Comparison of ENCODE assay signal across 10 cellular contexts in genomic region chr4:26058537-26058936, GRCh38.
A peak's percentile ranks its signal among the peaks of the same experiment; 100 is the strongest.
DNase-seq lines count a peak whose midpoint lies in the region; ATAC-seq and TF ChIP-seq lines count a peak whose summit lies in the region.
"Had no signal": no experiment of that assay in that cellular context is flagged by ENCODE, and none has a peak within 500 bp of the region (broad histone marks: within the 10 kb centered on the region; RNA-seq: fewer than 3 reads in every experiment).

No MANE protein-coding gene starts in this region.

- no peaks in the 10 kb centered on the region for H3K79me2 ChIP-seq in OCI-LY7 (ENCODE audit: insufficient read depth, low read depth, low read length)

- peaks cover 0 to 22% of the 10 kb centered on the region in 2 donors for H3K36me3 Mint-ChIP-seq in activated naive CD4-positive, alpha-beta T cell treated with anti-CD3 and anti-CD28 coated beads, Interleukin-2, amount 50 U/mL, for 72 hours
- no peaks in the 10 kb centered on the region for H3K36me3 Mint-ChIP-seq in mesothelial cell of epicardium

- H3K27ac ChIP-seq in OCI-LY7 (ENCODE audit: low read depth, low read length, poor library complexity, severe bottlenecking) (no peak overlapping the region), coronary artery (no peak overlapping the region)
- H3K27ac ChIP-seq: BLaER1 had no signal

- H3K4me1 ChIP-seq in OCI-LY7 (ENCODE audit: insufficient read depth, low read length, poor library complexity, severe bottlenecking): no peaks in the 10 kb centered on the region

- peaks cover 15% of the 10 kb centered on the region for H3K27me3 Mint-ChIP-seq in mesothelial cell of epicardium (ENCODE audit: low read depth)

- TF ChIP-seq CTCF in mesothelial cell of epicardium (IDR thresholded peaks at IDR 0.05; ENCODE audit: unreplicated experiment): no peak
- no peak for TF ChIP-seq CTCF in OCI-LY7 (conservative IDR thresholded peaks at IDR 0.05; ENCODE audit: low read length)
- TF ChIP-seq CTCF in coronary artery (IDR thresholded peaks at IDR 0.05): no peak

- peak overlapping the region in 1 of 2 donors; percentile 70 for H3K27ac Mint-ChIP-seq in activated naive CD4-positive, alpha-beta T cell treated with anti-CD3 and anti-CD28 coated beads, Interleukin-2, amount 50 U/mL, for 72 hours
- H3K27ac Mint-ChIP-seq in mesothelial cell of epicardium: no peak overlapping the region
- H3K27ac Mint-ChIP-seq: T-helper 1 cell treated with Interleukin-12 subunit alpha and Interleukin-12 subunit beta and Interleukin-4 antibody, amounts not matched to agents 30 μg/mL and 1 μg/mL, for 36 hours had no signal

- ATAC-seq in HG03342 (IDR thresholded peaks at IDR 0.05; ENCODE audit: unreplicated experiment): peak; percentile 49
- peak; percentile 91 to 94 for ATAC-seq in activated naive CD4-positive, alpha-beta T cell treated with anti-CD3 and anti-CD28 coated beads, Interleukin-2, amount 50 U/mL, for 72 hours
- peak; percentile 97 for ATAC-seq in stimulated activated naive CD8-positive, alpha-beta T cell treated with anti-CD3 and anti-CD28 coated beads, Interleukin-15, Interleukin-2, amounts not matched to agents 100 U/mL and 50 U/mL, for 24 hours

- H3K9me3 ChIP-seq in OCI-LY7 (ENCODE audit: low read length): peaks cover 6% of the 10 kb centered on the region; the same call in 1 of the 2 replicates

- CTCF ChIA-PET in OCI-LY7 (lab: Charles Lee; ENCODE audit: unreplicated experiment): no interaction called here

- H3K4me3 ChIP-seq in OCI-LY7 (ENCODE audit: low read depth, low read length, poor library complexity, severe bottlenecking) (no peak overlapping the region), coronary artery (no peak overlapping the region)
- H3K4me3 ChIP-seq: BLaER1 had no signal

- no peak overlapping the region for H3K4me3 Mint-ChIP-seq in mesothelial cell of epicardium
- H3K4me3 Mint-ChIP-seq: T-helper 1 cell treated with Interleukin-12 subunit alpha and Interleukin-12 subunit beta and Interleukin-4 antibody, amounts not matched to agents 30 μg/mL and 1 μg/mL, for 36 hours had no signal

- H3K9me3 Mint-ChIP-seq in activated naive CD4-positive, alpha-beta T cell treated with anti-CD3 and anti-CD28 coated beads, Interleukin-2, amount 50 U/mL, for 72 hours: peaks cover 0 to 32% of the 10 kb centered on the region in 2 donors
- H3K9me3 Mint-ChIP-seq in mesothelial cell of epicardium: no peaks in the 10 kb centered on the region

- H3K4me2 ChIP-seq in OCI-LY7 (ENCODE audit: low read length): no peak overlapping the region
- H3K4me2 ChIP-seq: BLaER1 had no signal

- no peaks in the 10 kb centered on the region for H3K36me3 ChIP-seq in OCI-LY7 (ENCODE audit: insufficient read depth, low read length)
- H3K36me3 ChIP-seq: BLaER1 had no signal

- H2AFZ ChIP-seq in OCI-LY7 (ENCODE audit: low read length): no peak overlapping the region

- no TSS peak for BruUV-seq in OCI-LY7 (replicated peaks; lab: Mats Ljungman, UMichigan)

- no peaks in the 10 kb centered on the region for H3K9me2 ChIP-seq in OCI-LY7 (ENCODE audit: insufficient read depth, low read length)

- DNase-seq in activated effector memory CD4-positive, alpha-beta T cell treated with anti-CD3 and anti-CD28 coated beads, Interleukin-2, amount 50 U/mL, for 16 hours: peak; percentile 81
- DNase-seq in activated effector memory CD4-positive, alpha-beta T cell treated with Interleukin-2 at 50 U/mL for 16 hours: no peak
- DNase-seq in activated naive CD4-positive, alpha-beta T cell treated with anti-CD3 and anti-CD28 coated beads, Interleukin-2, amount 50 U/mL, for 72 hours (ENCODE audit: low spot score in 2 of 2): peak in 1 of 2 donors; percentile 27
- peak; percentile 54 for DNase-seq in stimulated activated naive CD8-positive, alpha-beta T cell treated with anti-CD3 and anti-CD28 coated beads, Interleukin-15, Interleukin-2, amounts not matched to agents 100 U/mL and 50 U/mL, for 24 hours
- DNase-seq in mesothelial cell of epicardium (ENCODE audit: low spot score in 2 of 2, unreplicated experiment in 2 of 2) (no peak), OCI-LY7 (ENCODE audit: low spot score) (no peak), coronary artery (ENCODE audit: low spot score) (no peak)

- no peaks in the 10 kb centered on the region for H4K20me1 ChIP-seq in OCI-LY7 (ENCODE audit: insufficient read depth, low read length)
- H4K20me1 ChIP-seq: BLaER1 had no signal

- H3K4me1 Mint-ChIP-seq in mesothelial cell of epicardium: no peaks in the 10 kb centered on the region

- POLR2A ChIA-PET in OCI-LY7 (lab: Charles Lee): no interaction called here

- intact Hi-C loops in OCI-LY7 (cut with micrococcal nuclease; ENCODE audit: unreplicated experiment): no loop called here

Comparison
In these comparisons a context has a peak if more than half of its experiments do, and no peak if none do; other contexts are left out.
1. DNase-seq: peak in activated effector memory CD4-positive, alpha-beta T cell treated with anti-CD3 and anti-CD28 coated beads, Interleukin-2, amount 50 U/mL, for 16 hours (single experiment) and stimulated activated naive CD8-positive, alpha-beta T cell treated with anti-CD3 and anti-CD28 coated beads, Interleukin-15, Interleukin-2, amounts not matched to agents 100 U/mL and 50 U/mL, for 24 hours (single experiment); none in activated effector memory CD4-positive, alpha-beta T cell treated with Interleukin-2 at 50 U/mL for 16 hours (single experiment), mesothelial cell of epicardium (0 of 2), OCI-LY7 (single experiment) and coronary artery (single experiment).
2. Peak in every context shown above with its lines, with median percentiles within 50 percentile points of each other: ATAC-seq.